Comparison of ENCODE assay signal across 30 cellular contexts in the genomic region with DNA sequence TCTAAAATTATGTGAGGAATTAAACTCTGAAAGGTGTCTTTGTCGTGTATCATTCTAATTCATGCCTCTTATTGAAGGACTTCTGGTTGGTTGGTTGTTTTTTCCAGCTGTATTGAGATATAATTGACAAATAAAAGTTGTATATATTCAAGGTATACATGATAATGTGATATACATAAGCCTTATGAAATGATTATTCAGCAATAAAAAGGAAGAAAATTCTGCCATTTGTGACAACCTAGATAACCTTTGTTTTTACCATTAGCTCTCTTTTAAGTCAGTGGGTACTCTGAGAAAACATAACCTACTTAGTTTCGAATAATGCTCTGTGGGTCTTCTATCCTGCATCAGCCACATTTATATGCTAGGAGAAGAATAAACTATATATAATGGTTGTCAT.
"Had no signal": no experiment of that assay in that cellular context is flagged by ENCODE, and none has a peak within 500 bp of the region (broad histone marks: within the 10 kb centered on the region; RNA-seq: fewer than 3 reads in every experiment).

No MANE protein-coding gene starts in this region.

- H3K9me3 ChIP-seq: ovary, psoas muscle, suprapubic skin, thoracic aorta, thyroid gland, tibial nerve, vagina had no signal

- H3K79me2 ChIP-seq: parathyroid adenoma had no signal

- H3K27me3 ChIP-seq: neural progenitor cell, ovary, spleen, suprapubic skin, thyroid gland, tibial nerve, upper lobe of left lung, vagina had no signal

- ATAC-seq: naive thymus-derived CD4-positive, alpha-beta T cell; natural killer cell; psoas muscle; right cardiac atrium; sciatic nerve; stimulated activated memory B cell treated with anti-CD40 and anti-IgM and Interleukin-4, amounts not matched to agents 10 μg/mL and 1 μg/mL and 100 μg/mL, for 72 hours; stimulated activated naive CD8-positive, alpha-beta T cell treated with anti-CD3 and anti-CD28 coated beads, Interleukin-15, amount 100 ng/mL, for 72 hours; stimulated activated naive CD8-positive, alpha-beta T cell treated with anti-CD3 and anti-CD28 coated beads, Interleukin-15, Interleukin-2, amounts not matched to agents 100 U/mL and 50 U/mL, for 24 hours had no signal

- FAIRE-seq: urothelium cell line had no signal

- H3K9ac ChIP-seq: neural progenitor cell, parathyroid adenoma had no signal

- H3K36me3 ChIP-seq: neural progenitor cell, ovary, spleen, suprapubic skin, thoracic aorta, thyroid gland, tibial nerve, upper lobe of left lung, vagina had no signal

- H3K27ac ChIP-seq: neural progenitor cell, ovary, parathyroid adenoma, psoas muscle, skin epidermis, spleen, suprapubic skin, thoracic aorta, thyroid gland, tibial nerve, upper lobe of left lung, vagina had no signal

- H3K4me3 ChIP-seq: neural progenitor cell, ovary, psoas muscle, skin epidermis, smooth muscle cell, spleen, suprapubic skin, thoracic aorta, thyroid gland, tibial nerve, upper lobe of left lung, vagina had no signal

- H2AFZ ChIP-seq: neural progenitor cell, parathyroid adenoma had no signal

- H3K4me2 ChIP-seq: neural progenitor cell, smooth muscle cell had no signal

- H3K4me1 ChIP-seq: parathyroid adenoma, psoas muscle, suprapubic skin, thyroid gland, tibial nerve, upper lobe of left lung, vagina had no signal

- DNase-seq: naive thymus-derived CD4-positive, alpha-beta T cell; natural killer cell; occipital lobe; ovary; posterior cingulate gyrus; psoas muscle; right cardiac atrium; spleen; stimulated activated CD4-positive, alpha-beta T cell treated with anti-CD3 and anti-CD28 coated beads, Interleukin-12 subunit alpha, Interleukin-12 subunit beta, amount 100 ng/mL, for 4 hours; stimulated activated CD4-positive, alpha-beta T cell treated with anti-CD3 and anti-CD28 coated beads, Interleukin-1b, Interleukin-23, amount 100 ng/mL, for 48 hours; stimulated activated CD4-positive, alpha-beta T cell treated with anti-CD3 and anti-CD28 coated beads, Interleukin-4, amount 100 ng/mL, for 1 hour; stimulated activated CD4-positive, alpha-beta T cell treated with anti-CD3 and anti-CD28 coated beads, Interleukin-4, amount 100 ng/mL, for 4 hours; stimulated activated CD8-positive, alpha-beta memory T cell treated with anti-CD3 and anti-CD28 coated beads, Interleukin-4, amount 100 ng/mL, for 48 hours; stimulated activated naive CD4-positive, alpha-beta T cell; stimulated activated naive CD8-positive, alpha-beta T cell treated with anti-CD3 and anti-CD28 coated beads, Interleukin-15, amount 100 ng/mL, for 72 hours; stimulated activated naive CD8-positive, alpha-beta T cell treated with anti-CD3 and anti-CD28 coated beads, Interleukin-15, Interleukin-2, amounts not matched to agents 100 U/mL and 50 U/mL, for 24 hours; substantia nigra; thyroid gland; upper lobe of left lung had no signal
